1 cellular context compared by ENCODE assay signal in the genomic region with DNA sequence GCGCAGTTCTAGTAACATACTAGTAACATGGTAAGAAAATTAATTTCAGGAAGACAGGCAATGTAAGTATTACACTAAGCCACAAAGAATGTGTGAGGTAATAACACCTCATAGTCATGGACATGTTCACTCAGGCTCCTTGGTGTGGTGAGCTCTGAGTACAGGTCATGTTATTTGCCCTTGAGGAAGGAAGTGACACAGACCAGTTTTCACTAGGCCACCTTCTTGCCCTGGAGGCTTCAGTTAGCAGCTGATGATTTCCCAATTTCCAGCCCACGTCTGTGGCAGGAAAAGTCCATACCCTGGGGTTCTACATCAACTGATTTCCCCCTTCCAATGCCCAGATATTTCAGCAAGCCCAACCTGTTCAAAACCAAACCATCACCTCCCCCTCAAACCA.
TF ChIP-seq lines count a peak whose summit lies in the region.

No MANE protein-coding gene starts in this region.

TF ChIP-seq in K562, 482 proteins besides CTCF, POLR2A, EP300 and RAD21:
- TF ChIP-seq SFPQ (IDR thresholded peaks at IDR 0.05; ENCODE audit: low read depth, low read length) (no peak), CEBPG (CRISPR knock-in tag; IDR thresholded peaks at IDR 0.05) (no peak), CEBPG (tag; conservative IDR thresholded peaks at IDR 0.05 in 1 of 2, IDR thresholded peaks at IDR 0.05 in 1 of 2) (peak in 1 of 2 experiments; percentile 70; a peak in 2 of 4 replicates), ESRRA (IDR thresholded peaks at IDR 0.05; ENCODE audit: borderline replicate concordance, low read depth) (peak; percentile 55; the same call in 1 of the 2 replicates), ZNF354B (CRISPR knock-in tag; IDR thresholded peaks at IDR 0.05) (no peak)
